ENCODE assay signal across 13 cellular contexts in genomic region chr7:155745737-155746136, GRCh38.
DNase-seq lines count a peak whose midpoint lies in the region; ATAC-seq and TF ChIP-seq lines count a peak whose summit lies in the region.
"Had no signal": no experiment of that assay in that cellular context is flagged by ENCODE, and none has a peak within 500 bp of the region (broad histone marks: within the 10 kb centered on the region; RNA-seq: fewer than 3 reads in every experiment).

No MANE protein-coding gene starts in this region.

- H3K27me3 ChIP-seq in prostate gland (replicated peaks; ENCODE audit: insufficient read depth): no peaks in the 10 kb centered on the region
- H3K27me3 ChIP-seq: neutrophil had no signal

- H3K9me3 ChIP-seq in prostate gland: no peaks in the 10 kb centered on the region
- H3K9me3 ChIP-seq: neutrophil had no signal

- TF ChIP-seq CTCF in prostate gland (IDR thresholded peaks at IDR 0.05): no peak

- WGBS in prostate gland: 84% methylated on average over 9 of the region's 9 CpGs

- peaks cover 48% of the 10 kb centered on the region for H3K36me3 Mint-ChIP-seq in activated naive CD8-positive, alpha-beta T cell treated with anti-CD3 and anti-CD28 coated beads for 36 hours

- no peak for DNase-seq in activated naive CD8-positive, alpha-beta T cell treated with anti-CD3 and anti-CD28 coated beads for 36 hours
- no peak for DNase-seq in prostate gland (ENCODE audit: low spot score)
- DNase-seq in NCI-H2081 treated with DMSO at 0.1 percent for 48 hours (lab: John Stamatoyannopoulos, UW): no peak
- DNase-seq: activated T-cell treated with anti-CD3 and anti-CD28 coated beads, Interleukin-2, amount 50 U/mL, for 1 hour; mesenchymal stem cell had no signal

- ATAC-seq in GM18868 (IDR thresholded peaks at IDR 0.05; ENCODE audit: unreplicated experiment) (peak; percentile 22), GM21447 (IDR thresholded peaks at IDR 0.05; ENCODE audit: unreplicated experiment) (peak; percentile 10), HG03045 (IDR thresholded peaks at IDR 0.05; ENCODE audit: unreplicated experiment) (peak; percentile 17), HG03521 (IDR thresholded peaks at IDR 0.05; ENCODE audit: unreplicated experiment) (no peak), HG02970 (IDR thresholded peaks at IDR 0.05; ENCODE audit: low FRiP score, unreplicated experiment) (no peak)
- ATAC-seq: SK-N-SH treated with all-trans-retinoic acid at 6 μM for 48 hours had no signal

- no peak overlapping the region for H3K27ac ChIP-seq in prostate gland
- H3K27ac ChIP-seq: C4-2B, neutrophil had no signal

- TF ChIP-seq POLR2A in prostate gland (IDR thresholded peaks at IDR 0.05): no peak

- no peaks in the 10 kb centered on the region for H3K4me1 ChIP-seq in prostate gland (replicated peaks)

- no peaks in the 10 kb centered on the region for H3K9me3 Mint-ChIP-seq in activated naive CD8-positive, alpha-beta T cell treated with anti-CD3 and anti-CD28 coated beads for 36 hours

- no peak overlapping the region for H3K4me3 ChIP-seq in prostate gland

- intact Hi-C loops in prostate gland (cut with DNase I): no loop called here

- H3K36me3 ChIP-seq in prostate gland: peaks cover 0 to 4% of the 10 kb centered on the region in 2 donors

- H3K4me3 Mint-ChIP-seq in activated naive CD8-positive, alpha-beta T cell treated with anti-CD3 and anti-CD28 coated beads for 36 hours: no peak overlapping the region

- H3K4me1 Mint-ChIP-seq in activated naive CD8-positive, alpha-beta T cell treated with anti-CD3 and anti-CD28 coated beads for 36 hours: peaks cover 61% of the 10 kb centered on the region

- H3K27ac Mint-ChIP-seq in activated naive CD8-positive, alpha-beta T cell treated with anti-CD3 and anti-CD28 coated beads for 36 hours: peak overlapping the region; percentile 13

- no peaks in the 10 kb centered on the region for H3K27me3 Mint-ChIP-seq in activated naive CD8-positive, alpha-beta T cell treated with anti-CD3 and anti-CD28 coated beads for 36 hours

Comparison
In these comparisons a context has a peak if more than half of its experiments do, and no peak if none do; other contexts are left out.
1. ATAC-seq: peak in GM18868 (single experiment), GM21447 (single experiment) and HG03045 (single experiment); none in HG03521 (single experiment) and HG02970 (single experiment).